ENCODE assay signal across 22 cellular contexts in the genomic region with DNA sequence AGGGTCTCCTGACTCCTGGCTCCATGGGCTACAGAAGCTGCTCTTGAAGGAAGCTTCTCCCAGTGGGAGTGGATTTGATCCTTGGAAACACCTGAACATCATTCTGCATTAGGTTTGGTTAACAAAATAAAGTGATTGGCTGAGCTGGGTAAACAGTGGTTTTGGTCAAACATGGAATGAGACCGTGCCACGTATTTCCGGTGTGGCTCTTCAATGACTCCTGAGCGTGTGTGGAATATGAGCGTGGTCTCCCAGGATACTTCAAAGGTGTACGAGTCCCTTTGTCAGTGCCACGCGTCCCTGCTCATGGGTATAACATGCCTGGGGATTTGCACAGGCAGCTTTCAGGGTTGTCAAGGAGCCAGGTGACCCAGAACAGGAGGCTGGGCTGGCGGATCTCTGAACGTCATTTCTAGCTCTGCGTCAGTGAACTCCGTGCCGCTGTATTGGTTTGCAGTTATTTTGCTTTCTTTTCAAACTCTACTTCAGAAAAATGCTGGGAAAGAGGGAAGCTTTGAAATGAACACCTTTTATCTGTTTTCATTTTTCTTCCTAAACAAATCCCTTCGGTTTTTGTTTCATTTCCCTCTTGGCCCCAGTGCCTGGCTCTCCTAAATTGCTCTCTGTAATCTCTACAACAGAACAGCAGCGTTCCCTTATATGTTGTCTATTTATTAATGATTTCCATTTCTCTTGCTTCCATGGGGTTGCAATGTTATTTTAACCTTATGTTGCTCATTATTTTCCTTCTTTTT. TPM values are rescaled to one million over a fixed set of nuclear protein-coding genes. Genes with fewer than 3 reads are reported as not detected.
A peak's percentile ranks its signal among the peaks of the same experiment; 100 is the strongest.
DNase-seq lines count a peak whose midpoint lies in the region; ATAC-seq and TF ChIP-seq lines count a peak whose summit lies in the region.
"Had no signal": no experiment of that assay in that cellular context is flagged by ENCODE, and none has a peak within 500 bp of the region (broad histone marks: within the 10 kb centered on the region; RNA-seq: fewer than 3 reads in every experiment).

No MANE protein-coding gene starts in this region.

- peaks cover 34% of the 10 kb centered on the region for H3K27me3 Mint-ChIP-seq in osteocyte (ENCODE audit: unreplicated experiment)
- H3K27me3 Mint-ChIP-seq: activated CD4-positive, alpha-beta memory T cell treated with anti-CD3 and anti-CD28 coated beads for 36 hours had no signal

- H3K27me3 ChIP-seq in heart left ventricle, result peaks cover 0 to 5% (median 0%) of the 10 kb centered on the region in 9 donors
- H3K27me3 ChIP-seq: cardiac muscle cell, neural progenitor cell had no signal

- H3K4me1 Mint-ChIP-seq in osteocyte (ENCODE audit: unreplicated experiment), result no peaks in the 10 kb centered on the region
- H3K4me1 Mint-ChIP-seq: activated naive CD8-positive, alpha-beta T cell treated with anti-CD3 and anti-CD28 coated beads, Interleukin-2, amount 50 U/mL, for 24 hours; endodermal cell; neural progenitor cell had no signal

- ATAC-seq in GM19455 (IDR thresholded peaks at IDR 0.05; ENCODE audit: unreplicated experiment), result no peak
- no peak for ATAC-seq in heart left ventricle
- ATAC-seq: activated naive CD8-positive, alpha-beta T cell treated with anti-CD3 and anti-CD28 coated beads, Interleukin-2, amount 50 U/mL, for 24 hours; activated T-cell treated with anti-CD3 and anti-CD28 coated beads, Interleukin-2, amount 50 U/mL, for 72 hours; gastroesophageal sphincter; right cardiac atrium had no signal

- H3K27ac ChIP-seq in epithelial cell of prostate (peak overlapping the region; percentile 8), heart left ventricle (no peak overlapping the region)
- H3K27ac ChIP-seq: cardiac muscle cell, gastroesophageal sphincter, neural progenitor cell, PC-9 had no signal

- in situ Hi-C loops in Caki2 (cut with HindIII; ENCODE audit: low pct_unique_long_range_greater_than_20kb, low sequenced_read_pairs), result loop anchor here (10.0 kb wide), 1 partner anchor 64 kb away; a partner anchor contains a TSS

- WGBS in heart left ventricle, 4 donors, result 85 to 92% (median 88%) methylated on average over 15 of the region's 15 CpGs

- no peaks in the 10 kb centered on the region for H3K9me3 ChIP-seq in heart left ventricle
- H3K9me3 ChIP-seq: gastroesophageal sphincter had no signal

- DNase-seq in Caki2 (ENCODE audit: low read depth), result peak; percentile 10
- DNase-seq in NCI-H1092 (lab: John Stamatoyannopoulos, UW), result peak; percentile 18
- DNase-seq in epithelial cell of prostate (ENCODE audit: low read depth, low spot score), result no peak
- DNase-seq in midbrain (lab: John Stamatoyannopoulos, UW), result peak; percentile 3
- DNase-seq in NCI-H524 treated with DMSO at 0.1 percent for 48 hours (lab: John Stamatoyannopoulos, UW), result no peak
- no peak for DNase-seq in osteocyte (ENCODE audit: extremely low spot score, unreplicated experiment)
- no peak for DNase-seq in heart left ventricle
- DNase-seq: activated CD4-positive, alpha-beta memory T cell treated with anti-CD3 and anti-CD28 coated beads for 36 hours; activated naive CD8-positive, alpha-beta T cell treated with anti-CD3 and anti-CD28 coated beads, Interleukin-2, amount 50 U/mL, for 24 hours; activated T-cell treated with anti-CD3 and anti-CD28 coated beads, Interleukin-2, amount 50 U/mL, for 72 hours; C1 segment of cervical spinal cord; endodermal cell; mesendoderm; NCI-H446 treated with DMSO at 0.1 percent for 48 hours; PC-9; right cardiac atrium; stimulated activated CD4-positive, alpha-beta T cell treated with anti-CD3 and anti-CD28 coated beads, Interleukin-1b, Interleukin-23, amount 100 ng/mL, for 48 hours had no signal

- no peaks in the 10 kb centered on the region for H3K36me3 ChIP-seq in heart left ventricle
- H3K36me3 ChIP-seq: cardiac muscle cell, gastroesophageal sphincter, neural progenitor cell had no signal

- H3K27ac Mint-ChIP-seq in osteocyte (ENCODE audit: unreplicated experiment), result no peak overlapping the region
- H3K27ac Mint-ChIP-seq: activated CD4-positive, alpha-beta memory T cell treated with anti-CD3 and anti-CD28 coated beads for 36 hours; activated naive CD8-positive, alpha-beta T cell treated with anti-CD3 and anti-CD28 coated beads, Interleukin-2, amount 50 U/mL, for 24 hours; activated T-cell treated with anti-CD3 and anti-CD28 coated beads, Interleukin-2, amount 50 U/mL, for 72 hours; endodermal cell; neural progenitor cell had no signal

- no peak for TF ChIP-seq POLR2A in heart left ventricle (IDR thresholded peaks at IDR 0.05)

- H3K4me3 ChIP-seq in heart left ventricle, result no peak overlapping the region
- H3K4me3 ChIP-seq: cardiac muscle cell, gastroesophageal sphincter, neural progenitor cell, PC-9 had no signal

- no peaks in the 10 kb centered on the region for H3K9me3 Mint-ChIP-seq in osteocyte (ENCODE audit: unreplicated experiment)
- H3K9me3 Mint-ChIP-seq: activated CD4-positive, alpha-beta memory T cell treated with anti-CD3 and anti-CD28 coated beads for 36 hours; activated naive CD8-positive, alpha-beta T cell treated with anti-CD3 and anti-CD28 coated beads, Interleukin-2, amount 50 U/mL, for 24 hours; activated T-cell treated with anti-CD3 and anti-CD28 coated beads, Interleukin-2, amount 50 U/mL, for 72 hours; endodermal cell; neural progenitor cell had no signal

- no peak overlapping the region for H3K4me3 Mint-ChIP-seq in osteocyte (ENCODE audit: unreplicated experiment)
- H3K4me3 Mint-ChIP-seq: activated CD4-positive, alpha-beta memory T cell treated with anti-CD3 and anti-CD28 coated beads for 36 hours; activated naive CD8-positive, alpha-beta T cell treated with anti-CD3 and anti-CD28 coated beads, Interleukin-2, amount 50 U/mL, for 24 hours; activated T-cell treated with anti-CD3 and anti-CD28 coated beads, Interleukin-2, amount 50 U/mL, for 72 hours; endodermal cell; neural progenitor cell had no signal

- intact Hi-C loops in heart left ventricle (cut with DNase I), result no loop called here

- H3K36me3 Mint-ChIP-seq in osteocyte (ENCODE audit: unreplicated experiment), result no peaks in the 10 kb centered on the region
- H3K36me3 Mint-ChIP-seq: activated CD4-positive, alpha-beta memory T cell treated with anti-CD3 and anti-CD28 coated beads for 36 hours; neural progenitor cell had no signal

- H3K4me1 ChIP-seq in heart left ventricle, result no peaks in the 10 kb centered on the region
- H3K4me1 ChIP-seq: gastroesophageal sphincter, neural progenitor cell had no signal

- TF ChIP-seq CTCF in osteocyte (IDR thresholded peaks at IDR 0.05) (no peak), heart left ventricle (IDR thresholded peaks at IDR 0.05) (no peak)

RNA-seq across cellular contexts. Expression of a gene that starts 26.3 kb away (rescaled TPM):
- not detected in 2 replicates for total RNA-seq in Caki2 (2014; rRNA removed; shearing (Covaris generic); ENCODE audit: low replicate concordance)
- not detected in 2 replicates for total RNA-seq in osteocyte
- not detected for total RNA-seq in heart left ventricle
- polyA plus RNA-seq in heart left ventricle, result not detected
- total RNA-seq: cardiac muscle cell, endodermal cell, H4, PC-9, right cardiac atrium had no signal
- polyA plus RNA-seq: cardiac muscle cell had no signal

Comparison
In these comparisons a context has a peak if more than half of its experiments do, and no peak if none do; other contexts are left out.
1. DNase-seq: peak in Caki2 (single experiment), NCI-H1092 (single experiment) and midbrain (single experiment); none in epithelial cell of prostate (single experiment), NCI-H524 treated with DMSO at 0.1 percent for 48 hours (single experiment), osteocyte (single experiment) and heart left ventricle (0 of 5).